In genomic region chr11:36375348-36376314, GRCh38 we compare ENCODE assay signal across 9 cellular contexts.
DNase-seq lines count a peak whose midpoint lies in the region; ATAC-seq lines count a peak whose summit lies in the region.
"Had no signal": no experiment of that assay in that cellular context is flagged by ENCODE, and none has a peak within 500 bp of the region (broad histone marks: within the 10 kb centered on the region; RNA-seq: fewer than 3 reads in every experiment).

No MANE protein-coding gene starts in this region.

- no peaks in the 10 kb centered on the region for H3K36me3 ChIP-seq in subcutaneous abdominal adipose tissue (ENCODE audit: control insufficient read depth in 5 of 5, insufficient read depth in 5 of 5, low read length in 5 of 5)

- no peaks in the 10 kb centered on the region for H3K27me3 ChIP-seq in subcutaneous abdominal adipose tissue (ENCODE audit: control insufficient read depth in 5 of 5, insufficient read depth in 4 of 5, low read length in 5 of 5)

- DNase-seq in DMS53 (lab: John Stamatoyannopoulos, UW), result peak; percentile 2
- no peak for DNase-seq in DMS53 treated with DMSO at 0.1 percent for 48 hours (lab: John Stamatoyannopoulos, UW; ENCODE audit: unreplicated experiment)
- no peak for DNase-seq in activated naive CD8-positive, alpha-beta T cell treated with anti-CD3 and anti-CD28 coated beads for 36 hours
- DNase-seq in immature natural killer cell, result peak; percentile 54 to 67 (median 62)
- no peak for DNase-seq in HuH-7 (ENCODE audit: low spot score)
- DNase-seq in NCI-H1436 (lab: John Stamatoyannopoulos, UW), result no peak
- DNase-seq: SW 1271 had no signal

- peaks cover 95% of the 10 kb centered on the region for H3K27me3 Mint-ChIP-seq in activated naive CD8-positive, alpha-beta T cell treated with anti-CD3 and anti-CD28 coated beads for 36 hours
- H3K27me3 Mint-ChIP-seq in immature natural killer cell (ENCODE audit: low read depth in 3 of 3), result peaks cover 3 to 18% (median 8%) of the 10 kb centered on the region in 3 donors

- H3K4me1 Mint-ChIP-seq in activated naive CD8-positive, alpha-beta T cell treated with anti-CD3 and anti-CD28 coated beads for 36 hours, result peaks cover 26% of the 10 kb centered on the region
- H3K4me1 Mint-ChIP-seq in immature natural killer cell, result peaks cover 55 to 61% of the 10 kb centered on the region in 2 donors

- H3K4me3 ChIP-seq in subcutaneous abdominal adipose tissue (ENCODE audit: low read depth in 1 of 5, low read length in 5 of 5), result peak overlapping the region; percentile 56 to 94 (median 84)

- H3K9me3 Mint-ChIP-seq in activated naive CD8-positive, alpha-beta T cell treated with anti-CD3 and anti-CD28 coated beads for 36 hours, result no peaks in the 10 kb centered on the region
- H3K9me3 Mint-ChIP-seq in immature natural killer cell, result no peaks in the 10 kb centered on the region

- peaks cover 3% of the 10 kb centered on the region for H3K36me3 Mint-ChIP-seq in activated naive CD8-positive, alpha-beta T cell treated with anti-CD3 and anti-CD28 coated beads for 36 hours
- peaks cover 28 to 30% (median 28%) of the 10 kb centered on the region in 3 donors for H3K36me3 Mint-ChIP-seq in immature natural killer cell

- H3K27ac ChIP-seq in subcutaneous abdominal adipose tissue (ENCODE audit: low read depth, low read length), result no peak overlapping the region

- H3K4me1 ChIP-seq in subcutaneous abdominal adipose tissue (ENCODE audit: control insufficient read depth in 5 of 5, insufficient read depth in 5 of 5, low read length in 5 of 5), result peaks cover 3 to 41% (median 36%) of the 10 kb centered on the region in 5 donors

- peak overlapping the region; percentile 81 for H3K4me3 Mint-ChIP-seq in activated naive CD8-positive, alpha-beta T cell treated with anti-CD3 and anti-CD28 coated beads for 36 hours
- peak overlapping the region; percentile 95 to 100 (median 99) for H3K4me3 Mint-ChIP-seq in immature natural killer cell

- H3K9me3 ChIP-seq in subcutaneous abdominal adipose tissue (ENCODE audit: control insufficient read depth in 5 of 5, low read length in 5 of 5), result no peaks in the 10 kb centered on the region

- peak overlapping the region in 1 of 5 donors; percentile 88 for H3K9ac ChIP-seq in subcutaneous abdominal adipose tissue (ENCODE audit: low read length in 5 of 5)

- H3K27ac Mint-ChIP-seq in activated naive CD8-positive, alpha-beta T cell treated with anti-CD3 and anti-CD28 coated beads for 36 hours, result no peak overlapping the region
- peak overlapping the region; percentile 85 to 99 (median 96) for H3K27ac Mint-ChIP-seq in immature natural killer cell

- ATAC-seq in activated CD4-positive, CD25-positive, alpha-beta regulatory T cell treated with anti-CD3 and anti-CD28 coated beads, Interleukin-2, amount 50 U/mL, for 24 hours, result no peak

Comparison
In these comparisons a context has a peak if more than half of its experiments do, and no peak if none do; other contexts are left out.
1. DNase-seq: peak in DMS53 (single experiment) and immature natural killer cell (3 of 3); none in DMS53 treated with DMSO at 0.1 percent for 48 hours (single experiment), activated naive CD8-positive, alpha-beta T cell treated with anti-CD3 and anti-CD28 coated beads for 36 hours (single experiment), HuH-7 (single experiment) and NCI-H1436 (single experiment).